ENCODE assay signal across 8 cellular contexts in the genomic region with DNA sequence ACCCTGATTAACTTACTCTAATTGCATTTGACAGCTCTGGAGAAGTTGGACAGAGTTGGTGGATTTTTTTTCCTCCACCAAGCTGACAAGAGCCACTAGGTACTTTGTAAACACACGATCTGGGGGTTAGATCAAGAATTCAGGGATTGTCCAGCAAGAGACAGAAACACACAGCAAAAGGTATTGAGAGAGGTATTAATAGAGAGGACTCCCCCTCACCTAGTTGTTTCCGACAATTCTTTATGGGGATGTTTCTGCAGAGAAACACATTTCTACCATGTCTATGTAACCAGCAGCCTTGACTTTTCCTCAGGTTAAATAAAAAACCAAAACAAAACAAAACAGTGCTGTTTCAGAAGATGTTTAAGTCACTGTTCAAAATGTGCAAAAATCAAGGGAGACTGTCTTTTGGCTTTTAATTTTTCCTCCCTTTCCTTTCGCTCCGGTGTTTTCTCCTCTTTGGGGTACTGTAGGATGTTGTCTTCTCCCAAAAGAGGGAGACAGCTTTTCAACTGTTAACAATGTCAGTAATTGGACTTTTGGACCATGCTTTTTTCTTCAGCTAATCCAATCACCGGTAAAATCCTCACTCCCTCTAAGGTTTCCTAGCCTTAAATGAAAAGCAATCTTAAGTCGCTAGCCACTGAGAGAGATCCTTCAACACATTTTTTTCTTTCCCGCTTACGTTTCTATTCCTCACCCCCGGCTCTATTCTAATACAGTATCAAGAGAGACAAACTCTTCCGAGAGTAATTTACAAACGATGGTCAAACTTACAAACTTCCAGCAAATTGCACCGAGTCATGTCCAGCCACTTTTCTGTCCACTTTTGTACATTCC. TPM values are rescaled to one million over a fixed set of nuclear protein-coding genes. Genes with fewer than 3 reads are reported as not detected.
A peak's percentile ranks its signal among the peaks of the same experiment; 100 is the strongest.
DNase-seq lines count a peak whose midpoint lies in the region; ATAC-seq and TF ChIP-seq lines count a peak whose summit lies in the region.

No MANE protein-coding gene starts in this region.

- H3K27ac ChIP-seq in brain microvascular endothelial cell (peak overlapping the region; percentile 81), temporal lobe (ENCODE audit: low read depth, low read length) (peak overlapping the region; percentile 67)

- H3K4me3 ChIP-seq in AG10803 (ENCODE audit: low read length) (peak overlapping the region; percentile 63), brain microvascular endothelial cell (ENCODE audit: low read depth, low read length) (peak overlapping the region; percentile 85)

- H3K27me3 ChIP-seq in brain microvascular endothelial cell (replicated peaks): no peaks in the 10 kb centered on the region

- no peak for DNase-seq in AG10803 (ENCODE audit: low read depth)
- DNase-seq in KBM-7: peak; percentile 11
- DNase-seq in brain microvascular endothelial cell: no peak
- no peak for DNase-seq in left lobe of liver (ENCODE audit: low spot score)
- no peak for DNase-seq in NCI-H146 (lab: John Stamatoyannopoulos, UW)
- DNase-seq in SW 1271 (lab: John Stamatoyannopoulos, UW): no peak

- in situ Hi-C loops in KBM-7 (cut with MboI; ENCODE audit: low pct_unique_long_range_greater_than_20kb, low sequenced_read_pairs): no loop called here
- in situ Hi-C loops in brain microvascular endothelial cell (cut with HindIII; ENCODE audit: low pct_ligation_motif_present, low sequenced_read_pairs): no loop called here

- peak; percentile 11 for ATAC-seq in left lobe of liver
- no peak for ATAC-seq in HG03378 (IDR thresholded peaks at IDR 0.05; ENCODE audit: unreplicated experiment)

- TF ChIP-seq CTCF in AG10803 (conservative IDR thresholded peaks at IDR 0.05; ENCODE audit: low read length) (no peak), brain microvascular endothelial cell (IDR thresholded peaks at IDR 0.05; ENCODE audit: low read depth, low read length, missing control alignments) (no peak)

- H3K36me3 ChIP-seq in brain microvascular endothelial cell (replicated peaks): no peaks in the 10 kb centered on the region

RNA-seq across cellular contexts. Expression of a gene that starts 0.6 kb away (rescaled TPM):
- 1.0 TPM for total RNA-seq in left lobe of liver
- 4.9 TPM for total RNA-seq in temporal lobe

RNA-seq across cellular contexts. Expression of a gene that starts 47.4 kb away (rescaled TPM):
- 11.8 TPM for total RNA-seq in left lobe of liver
- total RNA-seq in temporal lobe: 54.6 TPM

RNA-seq across cellular contexts. Expression of a gene that starts 47.5 kb away (rescaled TPM):
- total RNA-seq in left lobe of liver (2.2 TPM), temporal lobe (13.0 TPM)
